29 cellular contexts compared by ENCODE assay signal in genomic region chr3:41328916-41329315, GRCh38.
DNase-seq lines count a peak whose midpoint lies in the region; ATAC-seq, FAIRE-seq and TF ChIP-seq lines count a peak whose summit lies in the region.
"Had no signal": no experiment of that assay in that cellular context is flagged by ENCODE, and none has a peak within 500 bp of the region (broad histone marks: within the 10 kb centered on the region; RNA-seq: fewer than 3 reads in every experiment).

No MANE protein-coding gene starts in this region.

- H3K36me3 Mint-ChIP-seq in endothelial cell (ENCODE audit: low read depth, unreplicated experiment) = no peaks in the 10 kb centered on the region
- no peaks in the 10 kb centered on the region for H3K36me3 Mint-ChIP-seq in mesothelial cell of epicardium
- H3K36me3 Mint-ChIP-seq in CD4-positive, alpha-beta memory T cell = peaks cover 0 to 5% of the 10 kb centered on the region in 2 donors
- H3K36me3 Mint-ChIP-seq: activated naive CD4-positive, alpha-beta T cell treated with anti-CD3 and anti-CD28 coated beads, Interleukin-2, amount 10 ng/mL, durations not matched to agents 7 days and 5 days; WTC11 had no signal

- H3K4me1 Mint-ChIP-seq in endothelial cell (ENCODE audit: unreplicated experiment) (peaks cover 36% of the 10 kb centered on the region), mesothelial cell of epicardium (peaks cover 39% of the 10 kb centered on the region)
- no peaks in the 10 kb centered on the region for H3K4me1 Mint-ChIP-seq in CD4-positive, alpha-beta memory T cell
- H3K4me1 Mint-ChIP-seq: activated naive CD4-positive, alpha-beta T cell treated with anti-CD3 and anti-CD28 coated beads, Interleukin-2, amount 10 ng/mL, durations not matched to agents 7 days and 5 days had no signal

- CTCF ChIA-PET in CD4-positive, alpha-beta memory T cell (lab: Charles Lee; ENCODE audit: partially characterized antibody) = no interaction called here

- H3K4me1 ChIP-seq in RWPE2 (ENCODE audit: insufficient read depth, poor library complexity, severe bottlenecking) (peaks cover 19% of the 10 kb centered on the region), kidney (ENCODE audit: control insufficient read depth in 1 of 2, insufficient read depth in 1 of 2, low read depth in 1 of 2, low read length in 2 of 2) (no peaks in the 10 kb centered on the region)
- H3K4me1 ChIP-seq in CD4-positive, alpha-beta memory T cell (ENCODE audit: insufficient read depth, low read length) = no peaks in the 10 kb centered on the region
- H3K4me1 ChIP-seq: BLaER1, gastroesophageal sphincter had no signal

- no peak overlapping the region for H3K9ac ChIP-seq in kidney (ENCODE audit: low read length in 2 of 2)
- H3K9ac ChIP-seq: BLaER1 had no signal

- no peak overlapping the region for H3K27ac ChIP-seq in RWPE2 (ENCODE audit: poor library complexity, severe bottlenecking)
- no peak overlapping the region for H3K27ac ChIP-seq in kidney (ENCODE audit: low read depth in 2 of 2, low read length in 2 of 2)
- no peak overlapping the region for H3K27ac ChIP-seq in CD4-positive, alpha-beta memory T cell (ENCODE audit: low read depth, low read length)
- H3K27ac ChIP-seq: BLaER1, epithelial cell of prostate, gastroesophageal sphincter, RWPE1 had no signal

- POLR2A ChIA-PET in CD4-positive, alpha-beta memory T cell (lab: Charles Lee; ENCODE audit: partially characterized antibody) = no interaction called here

- H3K9me3 ChIP-seq in RWPE2 (ENCODE audit: severe bottlenecking) (no peaks in the 10 kb centered on the region), kidney (ENCODE audit: control insufficient read depth in 1 of 2, low read length in 2 of 2) (no peaks in the 10 kb centered on the region)
- no peaks in the 10 kb centered on the region for H3K9me3 ChIP-seq in CD4-positive, alpha-beta memory T cell (ENCODE audit: control insufficient read depth in 1 of 2, low read length in 2 of 2)
- H3K9me3 ChIP-seq: BLaER1, gastroesophageal sphincter had no signal

- H3K27me3 ChIP-seq in RWPE2 (ENCODE audit: insufficient read depth, poor library complexity, severe bottlenecking) = no peaks in the 10 kb centered on the region
- no peaks in the 10 kb centered on the region for H3K27me3 ChIP-seq in CD4-positive, alpha-beta memory T cell (ENCODE audit: insufficient read depth, low read length)
- H3K27me3 ChIP-seq: BLaER1, gastroesophageal sphincter had no signal

- TF ChIP-seq CTCF in RWPE2 (IDR thresholded peaks at IDR 0.05; ENCODE audit: poor library complexity, severe bottlenecking) = no peak
- TF ChIP-seq CTCF in endothelial cell (IDR thresholded peaks at IDR 0.05; ENCODE audit: unreplicated experiment) = no peak
- TF ChIP-seq CTCF in mesothelial cell of epicardium (IDR thresholded peaks at IDR 0.05; ENCODE audit: unreplicated experiment) = no peak
- no peak for TF ChIP-seq CTCF in kidney (IDR thresholded peaks at IDR 0.05; ENCODE audit: borderline replicate concordance, extremely low read depth, insufficient read depth)

- H3K9me3 Mint-ChIP-seq in endothelial cell (ENCODE audit: unreplicated experiment) = no peaks in the 10 kb centered on the region
- H3K9me3 Mint-ChIP-seq in mesothelial cell of epicardium = no peaks in the 10 kb centered on the region
- no peaks in the 10 kb centered on the region for H3K9me3 Mint-ChIP-seq in CD4-positive, alpha-beta memory T cell
- H3K9me3 Mint-ChIP-seq: activated naive CD4-positive, alpha-beta T cell treated with anti-CD3 and anti-CD28 coated beads, Interleukin-2, amount 10 ng/mL, durations not matched to agents 7 days and 5 days; T-helper 2 cell treated with Interferon-gamma antibody and Interleukin-4, amounts not matched to agents 5 μg/mL and 100 μg/mL, for 36 hours; WTC11 had no signal

- no peak overlapping the region for H3K4me3 ChIP-seq in RWPE2 (ENCODE audit: severe bottlenecking)
- H3K4me3 ChIP-seq in kidney (ENCODE audit: low read length in 2 of 2) = no peak overlapping the region
- no peak overlapping the region for H3K4me3 ChIP-seq in CD4-positive, alpha-beta memory T cell (ENCODE audit: low read length in 2 of 2)
- H3K4me3 ChIP-seq: BLaER1, gastroesophageal sphincter, GM12878, lung, skin epidermis had no signal

- FAIRE-seq in kidney (lab: Jason Lieb, UNC) = no peak
- FAIRE-seq: GM12878 had no signal

- no peaks in the 10 kb centered on the region for H3K27me3 Mint-ChIP-seq in endothelial cell (ENCODE audit: unreplicated experiment)
- no peaks in the 10 kb centered on the region for H3K27me3 Mint-ChIP-seq in mesothelial cell of epicardium (ENCODE audit: low read depth)
- no peaks in the 10 kb centered on the region for H3K27me3 Mint-ChIP-seq in CD4-positive, alpha-beta memory T cell
- H3K27me3 Mint-ChIP-seq: activated naive CD4-positive, alpha-beta T cell treated with anti-CD3 and anti-CD28 coated beads, Interleukin-2, amount 10 ng/mL, durations not matched to agents 7 days and 5 days had no signal

- intact Hi-C loops in kidney (cut with DNase I) = no loop called here
- intact Hi-C loops in CD4-positive, alpha-beta memory T cell (cut with micrococcal nuclease) = no loop called here

- peak overlapping the region; percentile 72 for H3K27ac Mint-ChIP-seq in endothelial cell (ENCODE audit: unreplicated experiment)
- peak overlapping the region; percentile 10 for H3K27ac Mint-ChIP-seq in mesothelial cell of epicardium
- H3K27ac Mint-ChIP-seq in CD4-positive, alpha-beta memory T cell = no peak overlapping the region
- H3K27ac Mint-ChIP-seq: activated naive CD4-positive, alpha-beta T cell treated with anti-CD3 and anti-CD28 coated beads, Interleukin-2, amount 10 ng/mL, durations not matched to agents 7 days and 5 days; T-helper 2 cell treated with Interferon-gamma antibody and Interleukin-4, amounts not matched to agents 5 μg/mL and 100 μg/mL, for 36 hours; WTC11 had no signal

- DNase-seq in EH (ENCODE audit: low read depth) = peak; percentile 77
- DNase-seq in RWPE2 (ENCODE audit: low spot score) = no peak
- DNase-seq in endothelial cell (ENCODE audit: low spot score) = no peak
- DNase-seq in mesothelial cell of epicardium (ENCODE audit: low spot score in 2 of 2, unreplicated experiment in 2 of 2) = no peak
- DNase-seq in kidney = no peak
- no peak for DNase-seq in NCI-H1436 treated with DMSO at 0.1 percent for 48 hours (lab: John Stamatoyannopoulos, UW)
- no peak for DNase-seq in dedifferentiated amniotic fluid mesenchymal stem cell (ENCODE audit: extremely low spot score)
- no peak for DNase-seq in CD4-positive, alpha-beta memory T cell
- DNase-seq: activated CD4-positive, alpha-beta T cell treated with anti-CD3 and anti-CD28 coated beads, Interleukin-2, amount 50 U/mL, for 1 hour; activated naive CD4-positive, alpha-beta T cell treated with anti-CD3 and anti-CD28 coated beads, Interleukin-2, amount 10 ng/mL, durations not matched to agents 7 days and 5 days; anterior cingulate cortex; cerebellar nuclear complex; COR-L47; DMS79; H7; kidney glomerular epithelial cell; NCI-H2081; NCI-H345; NCI-H748 treated with DMSO at 0.1 percent for 48 hours; stimulated activated CD4-positive, alpha-beta T cell treated with anti-CD3 and anti-CD28 coated beads, Interleukin-1b, Interleukin-23, amount 100 ng/mL, for 48 hours had no signal

- H3K36me3 ChIP-seq in RWPE2 (ENCODE audit: low read depth) = no peaks in the 10 kb centered on the region
- no peaks in the 10 kb centered on the region for H3K36me3 ChIP-seq in kidney (ENCODE audit: control insufficient read depth in 1 of 2, insufficient read depth in 2 of 2, low read length in 2 of 2)
- H3K36me3 ChIP-seq in CD4-positive, alpha-beta memory T cell (ENCODE audit: insufficient read depth, low read length) = no peaks in the 10 kb centered on the region
- H3K36me3 ChIP-seq: BLaER1, gastroesophageal sphincter had no signal

- ATAC-seq in RWPE2 (ENCODE audit: low read depth) = peak; percentile 20; the same call in 1 of the 3 replicates
- ATAC-seq: gastroesophageal sphincter, GM12878, WTC11 had no signal

- H3K4me3 Mint-ChIP-seq in endothelial cell (ENCODE audit: unreplicated experiment) = no peak overlapping the region
- no peak overlapping the region for H3K4me3 Mint-ChIP-seq in mesothelial cell of epicardium
- H3K4me3 Mint-ChIP-seq in CD4-positive, alpha-beta memory T cell = no peak overlapping the region
- H3K4me3 Mint-ChIP-seq: activated naive CD4-positive, alpha-beta T cell treated with anti-CD3 and anti-CD28 coated beads, Interleukin-2, amount 10 ng/mL, durations not matched to agents 7 days and 5 days; T-helper 2 cell treated with Interferon-gamma antibody and Interleukin-4, amounts not matched to agents 5 μg/mL and 100 μg/mL, for 36 hours; WTC11 had no signal

Comparison
In these comparisons a context has a peak if more than half of its experiments do, and no peak if none do; other contexts are left out.
1. H3K27ac Mint-ChIP-seq: peak in endothelial cell (single experiment) and mesothelial cell of epicardium (single experiment); none in CD4-positive, alpha-beta memory T cell (0 of 7).